In the genomic region with DNA sequence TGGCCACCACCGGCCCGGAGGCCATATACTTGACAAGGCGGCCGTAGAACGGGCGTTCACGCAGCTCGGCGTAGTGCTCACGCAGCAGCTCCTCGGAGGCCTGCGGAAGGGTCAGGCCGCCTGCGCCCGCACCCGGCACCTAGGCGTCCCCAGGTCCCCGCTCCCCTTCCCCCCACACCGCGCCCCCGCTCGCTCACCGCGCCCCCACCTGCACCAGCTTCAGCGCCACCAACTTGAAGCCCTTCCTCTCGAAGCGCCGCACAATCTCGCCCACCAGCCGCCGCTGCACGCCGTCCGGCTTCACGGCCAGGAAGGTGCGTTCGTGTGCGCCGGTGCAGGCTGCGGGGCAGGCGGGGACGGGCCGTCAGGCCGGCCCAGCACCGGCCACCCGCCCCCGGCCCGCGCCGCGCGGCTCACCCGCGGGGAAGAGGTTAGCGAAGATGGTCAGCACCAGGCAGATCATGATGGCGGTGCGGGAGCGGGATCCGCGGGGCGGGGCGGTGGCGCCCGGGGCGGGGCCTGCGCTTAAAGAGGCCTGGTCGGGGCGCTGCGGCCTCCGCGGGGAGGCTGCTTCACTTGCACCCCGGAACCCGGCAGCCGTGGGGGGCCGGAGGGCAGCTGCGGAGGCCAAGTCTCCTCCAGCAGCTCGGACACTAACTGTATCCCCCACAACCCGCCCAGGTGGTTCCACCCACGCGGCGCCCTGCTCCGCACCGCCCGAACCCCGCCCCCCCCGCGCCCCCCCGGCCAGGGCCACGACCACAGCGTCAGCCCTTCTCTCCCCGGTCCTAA, we compare ENCODE assay signal across 1 cellular context.
A peak's percentile ranks its signal among the peaks of the same experiment; 100 is the strongest.
TF ChIP-seq lines count a peak whose summit lies in the region.

A gene (minus strand): TSS at position 472 of the 792 bp plus-strand sequence. CDS start 9 bp downstream, at position 463.

TF ChIP-seq in K562, 482 proteins besides CTCF, POLR2A, EP300 and RAD21 (continued from another document and continues in another):
- TF ChIP-seq PHF8 (IDR thresholded peaks at IDR 0.05; ENCODE audit: borderline replicate concordance, low read length), result peak; percentile 48; the same call in 1 of the 2 replicates
- no peak for TF ChIP-seq SRSF1 (IDR thresholded peaks at IDR 0.05; ENCODE audit: low read depth, low read length)
- TF ChIP-seq MAFG (tag; conservative IDR thresholded peaks at IDR 0.05), result no peak
- TF ChIP-seq, protein P1, sequence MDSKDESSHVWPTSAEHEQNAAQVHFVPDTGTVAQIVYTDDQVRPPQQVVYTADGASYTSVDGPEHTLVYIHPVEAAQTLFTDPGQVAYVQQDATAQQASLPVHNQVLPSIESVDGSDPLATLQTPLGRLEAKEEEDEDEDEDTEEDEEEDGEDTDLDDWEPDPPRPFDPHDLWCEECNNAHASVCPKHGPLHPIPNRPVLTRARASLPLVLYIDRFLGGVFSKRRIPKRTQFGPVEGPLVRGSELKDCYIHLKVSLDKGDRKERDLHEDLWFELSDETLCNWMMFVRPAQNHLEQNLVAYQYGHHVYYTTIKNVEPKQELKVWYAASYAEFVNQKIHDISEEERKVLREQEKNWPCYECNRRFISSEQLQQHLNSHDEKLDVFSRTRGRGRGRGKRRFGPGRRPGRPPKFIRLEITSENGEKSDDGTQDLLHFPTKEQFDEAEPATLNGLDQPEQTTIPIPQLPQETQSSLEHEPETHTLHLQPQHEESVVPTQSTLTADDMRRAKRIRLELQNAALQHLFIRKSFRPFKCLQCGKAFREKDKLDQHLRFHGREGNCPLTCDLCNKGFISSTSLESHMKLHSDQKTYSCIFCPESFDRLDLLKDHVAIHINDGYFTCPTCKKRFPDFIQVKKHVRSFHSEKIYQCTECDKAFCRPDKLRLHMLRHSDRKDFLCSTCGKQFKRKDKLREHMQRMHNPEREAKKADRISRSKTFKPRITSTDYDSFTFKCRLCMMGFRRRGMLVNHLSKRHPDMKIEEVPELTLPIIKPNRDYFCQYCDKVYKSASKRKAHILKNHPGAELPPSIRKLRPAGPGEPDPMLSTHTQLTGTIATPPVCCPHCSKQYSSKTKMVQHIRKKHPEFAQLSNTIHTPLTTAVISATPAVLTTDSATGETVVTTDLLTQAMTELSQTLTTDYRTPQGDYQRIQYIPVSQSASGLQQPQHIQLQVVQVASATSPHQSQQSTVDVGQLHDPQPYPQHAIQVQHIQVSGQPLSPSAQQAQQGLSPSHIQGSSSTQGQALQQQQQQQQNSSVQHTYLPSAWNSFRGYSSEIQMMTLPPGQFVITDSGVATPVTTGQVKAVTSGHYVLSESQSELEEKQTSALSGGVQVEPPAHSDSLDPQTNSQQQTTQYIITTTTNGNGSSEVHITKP (IDR thresholded peaks at IDR 0.05; ENCODE audit: partially characterized antibody), result peak; percentile 86
- TF ChIP-seq, protein P2, sequence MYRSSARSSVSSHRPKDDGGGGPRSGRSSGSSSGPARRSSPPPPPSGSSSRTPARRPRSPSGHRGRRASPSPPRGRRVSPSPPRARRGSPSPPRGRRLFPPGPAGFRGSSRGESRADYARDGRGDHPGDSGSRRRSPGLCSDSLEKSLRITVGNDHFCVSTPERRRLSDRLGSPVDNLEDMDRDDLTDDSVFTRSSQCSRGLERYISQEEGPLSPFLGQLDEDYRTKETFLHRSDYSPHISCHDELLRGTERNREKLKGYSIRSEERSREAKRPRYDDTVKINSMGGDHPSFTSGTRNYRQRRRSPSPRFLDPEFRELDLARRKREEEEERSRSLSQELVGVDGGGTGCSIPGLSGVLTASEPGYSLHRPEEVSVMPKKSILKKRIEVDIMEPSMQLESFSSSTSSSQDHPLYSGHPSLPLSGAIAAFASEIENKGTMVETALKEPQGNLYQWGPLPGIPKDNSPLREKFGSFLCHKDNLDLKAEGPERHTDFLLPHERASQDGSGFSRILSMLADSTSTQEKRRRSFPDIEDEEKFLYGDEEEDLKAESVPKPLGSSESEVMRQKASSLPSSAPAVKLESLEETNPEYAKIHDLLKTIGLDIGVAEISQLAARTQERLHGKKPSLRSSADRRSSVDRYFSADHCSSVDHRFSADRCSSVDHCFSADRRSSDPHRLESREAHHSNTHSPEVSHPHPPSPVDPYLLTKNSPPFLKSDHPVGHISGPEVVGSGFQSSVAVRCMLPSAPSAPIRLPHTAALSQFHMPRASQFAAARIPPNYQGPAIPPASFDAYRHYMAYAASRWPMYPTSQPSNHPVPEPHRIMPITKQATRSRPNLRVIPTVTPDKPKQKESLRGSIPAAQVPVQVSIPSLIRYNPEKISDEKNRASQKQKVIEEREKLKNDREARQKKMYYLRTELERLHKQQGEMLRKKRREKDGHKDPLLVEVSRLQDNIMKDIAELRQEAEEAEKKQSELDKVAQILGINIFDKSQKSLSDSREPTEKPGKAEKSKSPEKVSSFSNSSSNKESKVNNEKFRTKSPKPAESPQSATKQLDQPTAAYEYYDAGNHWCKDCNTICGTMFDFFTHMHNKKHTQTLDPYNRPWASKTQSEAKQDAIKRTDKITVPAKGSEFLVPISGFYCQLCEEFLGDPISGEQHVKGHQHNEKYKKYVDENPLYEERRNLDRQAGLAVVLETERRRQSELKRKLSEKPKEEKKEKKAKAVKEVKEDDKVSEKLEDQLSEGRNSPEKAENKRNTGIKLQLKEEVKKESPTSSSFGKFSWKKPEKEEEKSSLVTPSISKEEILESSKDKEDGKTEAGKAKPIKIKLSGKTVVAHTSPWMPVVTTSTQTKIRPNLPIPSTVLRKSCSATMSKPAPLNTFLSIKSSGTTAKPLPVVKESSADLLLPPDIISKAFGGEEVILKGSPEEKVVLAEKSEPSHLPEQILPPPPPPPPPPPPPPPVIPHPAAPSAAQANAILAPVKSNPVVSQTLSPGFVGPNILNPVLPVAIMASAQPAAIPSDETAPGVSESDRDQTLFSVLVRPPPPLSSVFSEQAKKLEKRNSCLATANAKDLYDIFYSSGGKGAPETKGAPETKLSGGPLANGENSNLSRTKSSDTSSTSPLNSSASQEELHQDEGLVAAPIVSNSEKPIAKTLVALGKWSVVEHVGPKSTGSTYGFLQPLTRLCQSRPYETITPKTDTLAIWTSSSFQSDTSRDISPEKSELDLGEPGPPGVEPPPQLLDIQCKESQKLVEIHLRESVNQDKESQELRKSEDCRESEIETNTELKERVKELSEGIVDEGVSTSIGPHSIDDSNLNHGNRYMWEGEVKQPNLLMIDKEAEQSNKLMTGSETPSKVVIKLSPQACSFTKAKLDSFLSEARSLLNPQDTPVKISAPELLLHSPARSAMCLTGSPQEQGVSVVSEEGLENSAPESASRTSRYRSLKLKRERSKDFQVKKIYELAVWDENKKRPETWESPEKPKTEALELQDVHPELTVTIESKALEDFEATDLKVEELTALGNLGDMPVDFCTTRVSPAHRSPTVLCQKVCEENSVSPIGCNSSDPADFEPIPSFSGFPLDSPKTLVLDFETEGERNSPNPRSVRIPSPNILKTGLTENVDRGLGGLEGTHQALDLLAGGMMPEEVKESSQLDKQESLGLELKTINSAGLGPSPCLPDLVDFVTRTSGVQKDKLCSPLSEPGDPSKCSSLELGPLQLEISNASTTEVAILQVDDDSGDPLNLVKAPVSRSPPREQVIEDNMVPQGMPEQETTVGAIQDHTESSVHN (IDR thresholded peaks at IDR 0.05; ENCODE audit: borderline replicate concordance in 1 of 2, low read depth in 1 of 2), result no peak
- TF ChIP-seq, protein P3, sequence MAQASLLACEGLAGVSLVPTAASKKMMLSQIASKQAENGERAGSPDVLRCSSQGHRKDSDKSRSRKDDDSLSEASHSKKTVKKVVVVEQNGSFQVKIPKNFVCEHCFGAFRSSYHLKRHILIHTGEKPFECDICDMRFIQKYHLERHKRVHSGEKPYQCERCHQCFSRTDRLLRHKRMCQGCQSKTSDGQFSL (CRISPR knock-in tag; IDR thresholded peaks at IDR 0.05), result peak; percentile 56; the same call in 1 of the 2 replicates
- TF ChIP-seq, protein P3 (tag; IDR thresholded peaks at IDR 0.05), result peak in 1 of 2 experiments; percentile 95; a peak in 2 of 4 replicates
- TF ChIP-seq, protein P4, sequence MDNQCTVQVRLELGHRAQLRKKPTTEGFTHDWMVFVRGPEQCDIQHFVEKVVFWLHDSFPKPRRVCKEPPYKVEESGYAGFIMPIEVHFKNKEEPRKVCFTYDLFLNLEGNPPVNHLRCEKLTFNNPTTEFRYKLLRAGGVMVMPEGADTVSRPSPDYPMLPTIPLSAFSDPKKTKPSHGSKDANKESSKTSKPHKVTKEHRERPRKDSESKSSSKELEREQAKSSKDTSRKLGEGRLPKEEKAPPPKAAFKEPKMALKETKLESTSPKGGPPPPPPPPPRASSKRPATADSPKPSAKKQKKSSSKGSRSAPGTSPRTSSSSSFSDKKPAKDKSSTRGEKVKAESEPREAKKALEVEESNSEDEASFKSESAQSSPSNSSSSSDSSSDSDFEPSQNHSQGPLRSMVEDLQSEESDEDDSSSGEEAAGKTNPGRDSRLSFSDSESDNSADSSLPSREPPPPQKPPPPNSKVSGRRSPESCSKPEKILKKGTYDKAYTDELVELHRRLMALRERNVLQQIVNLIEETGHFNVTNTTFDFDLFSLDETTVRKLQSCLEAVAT (IDR thresholded peaks at IDR 0.05), result no peak
- TF ChIP-seq MAZ (CRISPR knock-in tag; conservative IDR thresholded peaks at IDR 0.05 in 1 of 2, IDR thresholded peaks at IDR 0.05 in 1 of 2), result peak; percentile 67 to 86
- peak in 1 of 2 experiments; percentile 39; a peak in 2 of 4 replicates for TF ChIP-seq NONO (IDR thresholded peaks at IDR 0.05; ENCODE audit: low read depth in 2 of 2, low read length in 1 of 2)
- TF ChIP-seq GATAD2B (IDR thresholded peaks at IDR 0.05; ENCODE audit: borderline replicate concordance), result peak; percentile 69; the same call in 1 of the 2 replicates
- TF ChIP-seq SPI1 (IDR thresholded peaks at IDR 0.05; ENCODE audit: borderline replicate concordance, low read depth, low read length), result no peak
- no peak for TF ChIP-seq NCOA6 (IDR thresholded peaks at IDR 0.05)
- peak; percentile 22; the same call in 1 of the 2 replicates for TF ChIP-seq ATF7 (IDR thresholded peaks at IDR 0.05)
- TF ChIP-seq NUFIP1 (IDR thresholded peaks at IDR 0.05; ENCODE audit: partially characterized antibody), result no peak
- no peak for TF ChIP-seq MYNN (IDR thresholded peaks at IDR 0.05)
- no peak for TF ChIP-seq MYNN (CRISPR knock-in tag; IDR thresholded peaks at IDR 0.05)
- TF ChIP-seq ZBTB7A (IDR thresholded peaks at IDR 0.05; ENCODE audit: borderline replicate concordance, control insufficient read depth, low read depth, low read length), result peak; percentile 69; the same call in 1 of the 2 replicates
- TF ChIP-seq DNMT1 (IDR thresholded peaks at IDR 0.05), result no peak
- TF ChIP-seq MYBL2 (IDR thresholded peaks at IDR 0.05; ENCODE audit: low read depth), result no peak
- no peak for TF ChIP-seq MYBL2 (CRISPR knock-in tag; IDR thresholded peaks at IDR 0.05; ENCODE audit: borderline replicate concordance)
- peak; percentile 30 for TF ChIP-seq NEUROD1 (IDR thresholded peaks at IDR 0.05; ENCODE audit: borderline replicate concordance, low read depth, low read length, partially characterized antibody)
- TF ChIP-seq, protein P5, sequence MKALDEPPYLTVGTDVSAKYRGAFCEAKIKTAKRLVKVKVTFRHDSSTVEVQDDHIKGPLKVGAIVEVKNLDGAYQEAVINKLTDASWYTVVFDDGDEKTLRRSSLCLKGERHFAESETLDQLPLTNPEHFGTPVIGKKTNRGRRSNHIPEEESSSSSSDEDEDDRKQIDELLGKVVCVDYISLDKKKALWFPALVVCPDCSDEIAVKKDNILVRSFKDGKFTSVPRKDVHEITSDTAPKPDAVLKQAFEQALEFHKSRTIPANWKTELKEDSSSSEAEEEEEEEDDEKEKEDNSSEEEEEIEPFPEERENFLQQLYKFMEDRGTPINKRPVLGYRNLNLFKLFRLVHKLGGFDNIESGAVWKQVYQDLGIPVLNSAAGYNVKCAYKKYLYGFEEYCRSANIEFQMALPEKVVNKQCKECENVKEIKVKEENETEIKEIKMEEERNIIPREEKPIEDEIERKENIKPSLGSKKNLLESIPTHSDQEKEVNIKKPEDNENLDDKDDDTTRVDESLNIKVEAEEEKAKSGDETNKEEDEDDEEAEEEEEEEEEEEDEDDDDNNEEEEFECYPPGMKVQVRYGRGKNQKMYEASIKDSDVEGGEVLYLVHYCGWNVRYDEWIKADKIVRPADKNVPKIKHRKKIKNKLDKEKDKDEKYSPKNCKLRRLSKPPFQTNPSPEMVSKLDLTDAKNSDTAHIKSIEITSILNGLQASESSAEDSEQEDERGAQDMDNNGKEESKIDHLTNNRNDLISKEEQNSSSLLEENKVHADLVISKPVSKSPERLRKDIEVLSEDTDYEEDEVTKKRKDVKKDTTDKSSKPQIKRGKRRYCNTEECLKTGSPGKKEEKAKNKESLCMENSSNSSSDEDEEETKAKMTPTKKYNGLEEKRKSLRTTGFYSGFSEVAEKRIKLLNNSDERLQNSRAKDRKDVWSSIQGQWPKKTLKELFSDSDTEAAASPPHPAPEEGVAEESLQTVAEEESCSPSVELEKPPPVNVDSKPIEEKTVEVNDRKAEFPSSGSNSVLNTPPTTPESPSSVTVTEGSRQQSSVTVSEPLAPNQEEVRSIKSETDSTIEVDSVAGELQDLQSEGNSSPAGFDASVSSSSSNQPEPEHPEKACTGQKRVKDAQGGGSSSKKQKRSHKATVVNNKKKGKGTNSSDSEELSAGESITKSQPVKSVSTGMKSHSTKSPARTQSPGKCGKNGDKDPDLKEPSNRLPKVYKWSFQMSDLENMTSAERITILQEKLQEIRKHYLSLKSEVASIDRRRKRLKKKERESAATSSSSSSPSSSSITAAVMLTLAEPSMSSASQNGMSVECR (CRISPR knock-in tag; IDR thresholded peaks at IDR 0.05), result 0 out of 2 replicates have a peak, but pooled peaks have one; percentile 15
- TF ChIP-seq SAP30 (IDR thresholded peaks at IDR 0.05; ENCODE audit: borderline replicate concordance, insufficient read depth, low read depth, low read length, poor library complexity, severe bottlenecking), result peak; percentile 51
- TF ChIP-seq, protein P6, sequence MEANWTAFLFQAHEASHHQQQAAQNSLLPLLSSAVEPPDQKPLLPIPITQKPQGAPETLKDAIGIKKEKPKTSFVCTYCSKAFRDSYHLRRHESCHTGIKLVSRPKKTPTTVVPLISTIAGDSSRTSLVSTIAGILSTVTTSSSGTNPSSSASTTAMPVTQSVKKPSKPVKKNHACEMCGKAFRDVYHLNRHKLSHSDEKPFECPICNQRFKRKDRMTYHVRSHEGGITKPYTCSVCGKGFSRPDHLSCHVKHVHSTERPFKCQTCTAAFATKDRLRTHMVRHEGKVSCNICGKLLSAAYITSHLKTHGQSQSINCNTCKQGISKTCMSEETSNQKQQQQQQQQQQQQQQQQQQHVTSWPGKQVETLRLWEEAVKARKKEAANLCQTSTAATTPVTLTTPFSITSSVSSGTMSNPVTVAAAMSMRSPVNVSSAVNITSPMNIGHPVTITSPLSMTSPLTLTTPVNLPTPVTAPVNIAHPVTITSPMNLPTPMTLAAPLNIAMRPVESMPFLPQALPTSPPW (CRISPR knock-in tag; IDR thresholded peaks at IDR 0.05), result peak; percentile 99
- TF ChIP-seq, protein P7, sequence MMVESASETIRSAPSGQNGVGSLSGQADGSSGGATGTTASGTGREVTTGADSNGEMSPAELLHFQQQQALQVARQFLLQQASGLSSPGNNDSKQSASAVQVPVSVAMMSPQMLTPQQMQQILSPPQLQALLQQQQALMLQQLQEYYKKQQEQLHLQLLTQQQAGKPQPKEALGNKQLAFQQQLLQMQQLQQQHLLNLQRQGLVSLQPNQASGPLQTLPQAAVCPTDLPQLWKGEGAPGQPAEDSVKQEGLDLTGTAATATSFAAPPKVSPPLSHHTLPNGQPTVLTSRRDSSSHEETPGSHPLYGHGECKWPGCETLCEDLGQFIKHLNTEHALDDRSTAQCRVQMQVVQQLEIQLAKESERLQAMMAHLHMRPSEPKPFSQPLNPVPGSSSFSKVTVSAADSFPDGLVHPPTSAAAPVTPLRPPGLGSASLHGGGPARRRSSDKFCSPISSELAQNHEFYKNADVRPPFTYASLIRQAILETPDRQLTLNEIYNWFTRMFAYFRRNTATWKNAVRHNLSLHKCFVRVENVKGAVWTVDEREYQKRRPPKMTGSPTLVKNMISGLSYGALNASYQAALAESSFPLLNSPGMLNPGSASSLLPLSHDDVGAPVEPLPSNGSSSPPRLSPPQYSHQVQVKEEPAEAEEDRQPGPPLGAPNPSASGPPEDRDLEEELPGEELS (CRISPR knock-in tag; IDR thresholded peaks at IDR 0.05; ENCODE audit: borderline replicate concordance), result no peak
